13 cellular contexts compared by ENCODE assay signal in genomic region chr14:104335176-104335575, GRCh38.
DNase-seq lines count a peak whose midpoint lies in the region; ATAC-seq and TF ChIP-seq lines count a peak whose summit lies in the region.
"Had no signal": no experiment of that assay in that cellular context is flagged by ENCODE, and none has a peak within 500 bp of the region (broad histone marks: within the 10 kb centered on the region; RNA-seq: fewer than 3 reads in every experiment).

No MANE protein-coding gene starts in this region.

- peaks cover 14% of the 10 kb centered on the region for H3K27me3 Mint-ChIP-seq in activated CD8-positive, alpha-beta memory T cell treated with anti-CD3 and anti-CD28 coated beads, Interleukin-2, amount 10 ng/mL, durations not matched to agents 7 days and 5 days
- H3K27me3 Mint-ChIP-seq: CD4-positive, alpha-beta T cell had no signal

- no peak overlapping the region for H3K27ac ChIP-seq in BLaER1 treated with 17β-estradiol and CSF1 and Interleukin-3, amounts not matched to agents 10 nM and 100 nM
- H3K27ac ChIP-seq in hepatocyte (no peak overlapping the region), testis (no peak overlapping the region)
- H3K27ac ChIP-seq: A549, GM23248 had no signal

- TF ChIP-seq POLR2A in testis (IDR thresholded peaks at IDR 0.05) = no peak

- WGBS in hepatocyte (ENCODE audit: low lambda C conversion rate, missing lambda C conversion rate) = 87% methylated on average over 3 of the region's 4 CpGs
- WGBS in testis, 2 donors = 80 to 95% methylated on average over 4 of the region's 4 CpGs

- intact Hi-C loops in testis (cut with DNase I; ENCODE audit: low total_unique reads) = no loop called here

- no peak overlapping the region for H3K4me3 Mint-ChIP-seq in activated CD8-positive, alpha-beta memory T cell treated with anti-CD3 and anti-CD28 coated beads, Interleukin-2, amount 10 ng/mL, durations not matched to agents 7 days and 5 days
- H3K4me3 Mint-ChIP-seq: CD4-positive, alpha-beta T cell had no signal

- H3K9me3 Mint-ChIP-seq in activated CD8-positive, alpha-beta memory T cell treated with anti-CD3 and anti-CD28 coated beads, Interleukin-2, amount 10 ng/mL, durations not matched to agents 7 days and 5 days (ENCODE audit: low read depth) = peaks cover 4% of the 10 kb centered on the region

- peaks cover 25 to 62% (median 61%) of the 10 kb centered on the region in 10 experiments for H3K4me1 ChIP-seq in BLaER1 treated with 17β-estradiol and CSF1 and Interleukin-3, amounts not matched to agents 10 nM and 100 nM
- no peaks in the 10 kb centered on the region for H3K4me1 ChIP-seq in hepatocyte (ENCODE audit: insufficient read depth)
- H3K4me1 ChIP-seq in testis = peaks cover 3% of the 10 kb centered on the region
- peaks cover 7% of the 10 kb centered on the region for H3K4me1 ChIP-seq in BE2C
- H3K4me1 ChIP-seq: A549 had no signal

- TF ChIP-seq CTCF in hepatocyte (IDR thresholded peaks at IDR 0.05; ENCODE audit: poor library complexity) = no peak
- TF ChIP-seq CTCF in testis (IDR thresholded peaks at IDR 0.05) = no peak
- no peak for TF ChIP-seq CTCF in BE2C (IDR thresholded peaks at IDR 0.05; ENCODE audit: low read depth, low read length)

- CTCF ChIA-PET in activated CD8-positive, alpha-beta memory T cell treated with anti-CD3 and anti-CD28 coated beads, Interleukin-2, amount 10 ng/mL, durations not matched to agents 7 days and 5 days (lab: Charles Lee) = no interaction called here

- no peak for ATAC-seq in activated CD8-positive, alpha-beta memory T cell treated with anti-CD3 and anti-CD28 coated beads, Interleukin-2, amount 10 ng/mL, durations not matched to agents 7 days and 5 days
- ATAC-seq in HG02973 (IDR thresholded peaks at IDR 0.05; ENCODE audit: unreplicated experiment) = no peak
- ATAC-seq: A549 had no signal

- no peaks in the 10 kb centered on the region for H3K9me2 ChIP-seq in hepatocyte (replicated peaks; ENCODE audit: insufficient read depth)

- H3K79me2 ChIP-seq in hepatocyte = no peaks in the 10 kb centered on the region

- no peak overlapping the region for H3K9ac ChIP-seq in BLaER1 treated with 17β-estradiol and CSF1 and Interleukin-3, amounts not matched to agents 10 nM and 100 nM
- H3K9ac ChIP-seq: GM23248 had no signal

- H3K9me3 ChIP-seq in BLaER1 treated with 17β-estradiol and CSF1 and Interleukin-3, amounts not matched to agents 10 nM and 100 nM (replicated peaks in 1 of 11) = peaks cover 33 to 38% (median 36%) of the 10 kb centered on the region in 11 experiments
- no peaks in the 10 kb centered on the region for H3K9me3 ChIP-seq in hepatocyte (ENCODE audit: low read depth)
- no peaks in the 10 kb centered on the region for H3K9me3 ChIP-seq in testis
- 0 out of 2 replicates have a peak, but pooled peaks cover 2% of the 10 kb centered on the region for H3K9me3 ChIP-seq in BE2C

- no peak overlapping the region for H3K4me3 ChIP-seq in BLaER1 treated with 17β-estradiol and CSF1 and Interleukin-3, amounts not matched to agents 10 nM and 100 nM
- H3K4me3 ChIP-seq in hepatocyte = no peak overlapping the region
- no peak overlapping the region for H3K4me3 ChIP-seq in testis
- no peak overlapping the region for H3K4me3 ChIP-seq in BE2C (ENCODE audit: low read depth, low read length)
- H3K4me3 ChIP-seq: A549, GM23248 had no signal

- H3K4me1 Mint-ChIP-seq in activated CD8-positive, alpha-beta memory T cell treated with anti-CD3 and anti-CD28 coated beads, Interleukin-2, amount 10 ng/mL, durations not matched to agents 7 days and 5 days = no peaks in the 10 kb centered on the region

- no peak overlapping the region for H2AFZ ChIP-seq in hepatocyte
- H2AFZ ChIP-seq: GM23248 had no signal

- 0 out of 22 replicates have a peak, but pooled peaks cover 0 to under 1% (median 0%) of the 10 kb centered on the region in 11 experiments for H3K36me3 ChIP-seq in BLaER1 treated with 17β-estradiol and CSF1 and Interleukin-3, amounts not matched to agents 10 nM and 100 nM
- no peaks in the 10 kb centered on the region for H3K36me3 ChIP-seq in hepatocyte (replicated peaks; ENCODE audit: insufficient read depth, low read depth)
- no peaks in the 10 kb centered on the region for H3K36me3 ChIP-seq in testis (ENCODE audit: low read depth, missing control alignments)
- no peaks in the 10 kb centered on the region for H3K36me3 ChIP-seq in BE2C

- H3K27me3 ChIP-seq in BLaER1 treated with 17β-estradiol and CSF1 and Interleukin-3, amounts not matched to agents 10 nM and 100 nM = peaks cover 0 to 11% (median 0%) of the 10 kb centered on the region in 11 experiments; a peak in 3 of 22 replicates
- H3K27me3 ChIP-seq in hepatocyte = no peaks in the 10 kb centered on the region
- H3K27me3 ChIP-seq in testis = no peaks in the 10 kb centered on the region
- no peaks in the 10 kb centered on the region for H3K27me3 ChIP-seq in BE2C

- H3K36me3 Mint-ChIP-seq in activated CD8-positive, alpha-beta memory T cell treated with anti-CD3 and anti-CD28 coated beads, Interleukin-2, amount 10 ng/mL, durations not matched to agents 7 days and 5 days = no peaks in the 10 kb centered on the region

- no peaks in the 10 kb centered on the region for H4K20me1 ChIP-seq in BLaER1 treated with 17β-estradiol and CSF1 and Interleukin-3, amounts not matched to agents 10 nM and 100 nM
- no peaks in the 10 kb centered on the region for H4K20me1 ChIP-seq in hepatocyte (ENCODE audit: insufficient read depth, poor library complexity, severe bottlenecking)

- H3K27ac Mint-ChIP-seq in activated CD8-positive, alpha-beta memory T cell treated with anti-CD3 and anti-CD28 coated beads, Interleukin-2, amount 10 ng/mL, durations not matched to agents 7 days and 5 days = no peak overlapping the region
- H3K27ac Mint-ChIP-seq: CD4-positive, alpha-beta T cell had no signal

- H3K4me2 ChIP-seq in BLaER1 treated with 17β-estradiol and CSF1 and Interleukin-3, amounts not matched to agents 10 nM and 100 nM = peak overlapping the region in 7 of 11 experiments; percentile 17 to 94 (median 87); a peak in 10 of 22 replicates
- no peak overlapping the region for H3K4me2 ChIP-seq in hepatocyte
- H3K4me2 ChIP-seq: A549 had no signal

- peak; percentile 12 for DNase-seq in activated CD8-positive, alpha-beta memory T cell treated with anti-CD3 and anti-CD28 coated beads, Interleukin-2, amount 10 ng/mL, durations not matched to agents 7 days and 5 days
- peak; percentile 1 for DNase-seq in hepatocyte (ENCODE audit: low spot score)
- peak; percentile 3 for DNase-seq in testis
- DNase-seq in BE2C = no peak
- DNase-seq in NCI-H2081 (lab: John Stamatoyannopoulos, UW) = no peak
- DNase-seq: Calu3, DMS 273 treated with DMSO at 0.1 percent for 48 hours, GM23248, IMR-90 had no signal

Comparison
In these comparisons a context has a peak if more than half of its experiments do, and no peak if none do; other contexts are left out.
1. DNase-seq: peak in activated CD8-positive, alpha-beta memory T cell treated with anti-CD3 and anti-CD28 coated beads, Interleukin-2, amount 10 ng/mL, durations not matched to agents 7 days and 5 days (single experiment), hepatocyte (single experiment) and testis (single experiment); none in BE2C (single experiment) and NCI-H2081 (0 of 2).